In the genomic region with DNA sequence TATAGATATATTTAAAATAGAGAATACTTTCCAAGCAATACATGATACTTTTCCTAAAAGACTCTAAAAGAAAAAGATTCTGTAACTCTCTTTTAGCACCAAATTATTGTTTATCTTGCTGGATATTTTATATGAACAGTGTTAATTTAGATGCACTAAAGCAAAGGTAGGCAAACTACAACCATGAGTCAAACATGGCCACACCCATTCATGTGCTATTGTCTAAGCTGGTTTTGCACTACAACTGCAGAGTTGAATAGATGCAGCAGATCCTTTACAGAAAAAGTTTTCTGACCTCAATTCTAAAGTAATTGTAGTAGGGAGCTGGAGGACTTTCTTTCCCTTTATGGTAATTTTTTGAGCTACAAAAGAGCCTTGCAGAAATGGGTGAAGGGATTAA, we compare ENCODE assay signal across 24 cellular contexts. TPM values are rescaled to one million over a fixed set of nuclear protein-coding genes. Genes with fewer than 3 reads are reported as not detected.
"Had no signal": no experiment of that assay in that cellular context is flagged by ENCODE, and none has a peak within 500 bp of the region (broad histone marks: within the 10 kb centered on the region; RNA-seq: fewer than 3 reads in every experiment).

No MANE protein-coding gene starts in this region.

- H3K27me3 Mint-ChIP-seq: naive thymus-derived CD8-positive, alpha-beta T cell had no signal

- H3K27ac ChIP-seq: dorsolateral prefrontal cortex, epithelial cell of prostate, esophagus squamous epithelium, hepatocyte, neutrophil had no signal

- H3K27ac Mint-ChIP-seq: naive thymus-derived CD8-positive, alpha-beta T cell had no signal

- FAIRE-seq: urothelium cell line had no signal

- H3K9me3 ChIP-seq: esophagus squamous epithelium, neutrophil, stomach had no signal

- H3K4me1 ChIP-seq: esophagus squamous epithelium, stomach had no signal

- H3K27me3 ChIP-seq: dorsolateral prefrontal cortex, esophagus squamous epithelium, hepatocyte, neutrophil, stomach had no signal

- H3K4me3 ChIP-seq: dorsolateral prefrontal cortex, esophagus squamous epithelium, hepatocyte, stomach had no signal

- H3K9me3 Mint-ChIP-seq: naive thymus-derived CD8-positive, alpha-beta T cell had no signal

- DNase-seq: cortex of kidney; dorsolateral prefrontal cortex; effector CD8-positive, alpha-beta T cell; esophagus squamous epithelium; foreskin fibroblast; head of caudate nucleus; kidney; left cardiac atrium; left ventricle myocardium superior; naive thymus-derived CD8-positive, alpha-beta T cell; posterior cingulate gyrus; stimulated activated CD4-positive, alpha-beta T cell treated with anti-CD3 and anti-CD28 coated beads, Interleukin-2, amount 100 ng/mL, for 24 hours; stimulated activated CD4-positive, alpha-beta T cell treated with anti-CD3 and anti-CD28 coated beads, Interleukin-4, amount 100 ng/mL, for 4 hours; stimulated activated naive CD4-positive, alpha-beta T cell; stomach; substantia nigra; trophoblast cell had no signal

- ATAC-seq: left cardiac atrium; left ventricle myocardium superior; naive thymus-derived CD8-positive, alpha-beta T cell; sciatic nerve had no signal

- H3K4me3 Mint-ChIP-seq: naive thymus-derived CD8-positive, alpha-beta T cell had no signal

RNA-seq across cellular contexts. Expression of a gene that starts 39.9 kb away (rescaled TPM):
- total RNA-seq: lung microvascular endothelial cell; mononuclear cell; naive thymus-derived CD8-positive, alpha-beta T cell had no signal
